ENCODE assay signal across 1 cellular context in the genomic region with DNA sequence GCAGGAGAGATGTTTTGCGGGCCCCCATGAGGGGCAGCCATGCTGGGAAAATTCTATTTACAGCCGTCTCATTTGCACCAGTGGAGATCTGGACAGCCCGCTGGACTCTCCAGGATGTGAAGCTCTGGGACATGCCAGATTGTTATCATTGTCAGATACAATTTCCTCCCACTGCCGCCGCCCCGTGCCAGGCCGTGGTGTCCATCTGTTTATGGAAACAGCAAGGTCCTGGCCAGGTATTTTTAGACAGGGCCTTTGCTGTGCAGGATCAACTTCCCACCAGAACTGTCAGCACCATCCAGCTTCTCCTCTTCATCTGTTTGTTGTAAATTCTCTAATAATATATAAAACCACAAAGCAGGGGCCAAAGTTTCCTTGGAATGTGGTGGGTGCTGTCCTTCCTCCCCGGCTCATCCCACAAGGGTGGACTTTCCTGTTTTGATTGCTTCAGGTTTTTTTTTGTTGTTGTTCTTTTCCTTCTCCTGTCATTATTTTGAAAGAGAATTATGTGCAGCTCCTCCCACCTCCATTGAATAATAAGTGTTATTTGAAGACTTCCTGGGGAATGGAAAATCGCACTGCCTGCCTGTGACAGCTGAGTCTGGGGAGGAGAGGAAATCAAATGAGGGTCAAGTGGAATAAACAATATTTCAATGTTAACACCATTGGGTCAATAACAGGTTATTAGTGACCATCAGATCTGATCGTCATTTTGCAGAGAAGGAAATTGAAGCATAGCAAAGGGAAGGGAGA.
TF ChIP-seq lines count a peak whose summit lies in the region.

No MANE protein-coding gene starts in this region.

TF ChIP-seq in GM23338, 12 proteins besides CTCF, POLR2A, EP300 and RAD21 (continued from another document):
- TF ChIP-seq, protein P1, sequence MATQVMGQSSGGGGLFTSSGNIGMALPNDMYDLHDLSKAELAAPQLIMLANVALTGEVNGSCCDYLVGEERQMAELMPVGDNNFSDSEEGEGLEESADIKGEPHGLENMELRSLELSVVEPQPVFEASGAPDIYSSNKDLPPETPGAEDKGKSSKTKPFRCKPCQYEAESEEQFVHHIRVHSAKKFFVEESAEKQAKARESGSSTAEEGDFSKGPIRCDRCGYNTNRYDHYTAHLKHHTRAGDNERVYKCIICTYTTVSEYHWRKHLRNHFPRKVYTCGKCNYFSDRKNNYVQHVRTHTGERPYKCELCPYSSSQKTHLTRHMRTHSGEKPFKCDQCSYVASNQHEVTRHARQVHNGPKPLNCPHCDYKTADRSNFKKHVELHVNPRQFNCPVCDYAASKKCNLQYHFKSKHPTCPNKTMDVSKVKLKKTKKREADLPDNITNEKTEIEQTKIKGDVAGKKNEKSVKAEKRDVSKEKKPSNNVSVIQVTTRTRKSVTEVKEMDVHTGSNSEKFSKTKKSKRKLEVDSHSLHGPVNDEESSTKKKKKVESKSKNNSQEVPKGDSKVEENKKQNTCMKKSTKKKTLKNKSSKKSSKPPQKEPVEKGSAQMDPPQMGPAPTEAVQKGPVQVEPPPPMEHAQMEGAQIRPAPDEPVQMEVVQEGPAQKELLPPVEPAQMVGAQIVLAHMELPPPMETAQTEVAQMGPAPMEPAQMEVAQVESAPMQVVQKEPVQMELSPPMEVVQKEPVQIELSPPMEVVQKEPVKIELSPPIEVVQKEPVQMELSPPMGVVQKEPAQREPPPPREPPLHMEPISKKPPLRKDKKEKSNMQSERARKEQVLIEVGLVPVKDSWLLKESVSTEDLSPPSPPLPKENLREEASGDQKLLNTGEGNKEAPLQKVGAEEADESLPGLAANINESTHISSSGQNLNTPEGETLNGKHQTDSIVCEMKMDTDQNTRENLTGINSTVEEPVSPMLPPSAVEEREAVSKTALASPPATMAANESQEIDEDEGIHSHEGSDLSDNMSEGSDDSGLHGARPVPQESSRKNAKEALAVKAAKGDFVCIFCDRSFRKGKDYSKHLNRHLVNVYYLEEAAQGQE (IDR thresholded peaks at IDR 0.05; ENCODE audit: unreplicated experiment) = no peak
- TF ChIP-seq NANOG (IDR thresholded peaks at IDR 0.05; ENCODE audit: borderline replicate concordance) (no peak), POLR2AphosphoS5 (IDR thresholded peaks at IDR 0.05; ENCODE audit: low read depth) (no peak), EZH2 (IDR thresholded peaks at IDR 0.05; ENCODE audit: low read depth, unreplicated experiment) (no peak), STAT1 (IDR thresholded peaks at IDR 0.05; ENCODE audit: unreplicated experiment) (no peak), EZH2phosphoT487 (IDR thresholded peaks at IDR 0.05; ENCODE audit: unreplicated experiment) (no peak), ZNF331 (CRISPR knock-in tag; IDR thresholded peaks at IDR 0.05; ENCODE audit: low read depth) (no peak)
- TF ChIP-seq, protein P2, sequence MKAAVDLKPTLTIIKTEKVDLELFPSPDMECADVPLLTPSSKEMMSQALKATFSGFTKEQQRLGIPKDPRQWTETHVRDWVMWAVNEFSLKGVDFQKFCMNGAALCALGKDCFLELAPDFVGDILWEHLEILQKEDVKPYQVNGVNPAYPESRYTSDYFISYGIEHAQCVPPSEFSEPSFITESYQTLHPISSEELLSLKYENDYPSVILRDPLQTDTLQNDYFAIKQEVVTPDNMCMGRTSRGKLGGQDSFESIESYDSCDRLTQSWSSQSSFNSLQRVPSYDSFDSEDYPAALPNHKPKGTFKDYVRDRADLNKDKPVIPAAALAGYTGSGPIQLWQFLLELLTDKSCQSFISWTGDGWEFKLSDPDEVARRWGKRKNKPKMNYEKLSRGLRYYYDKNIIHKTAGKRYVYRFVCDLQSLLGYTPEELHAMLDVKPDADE (IDR thresholded peaks at IDR 0.05) = no peak
- TF ChIP-seq, protein P3, sequence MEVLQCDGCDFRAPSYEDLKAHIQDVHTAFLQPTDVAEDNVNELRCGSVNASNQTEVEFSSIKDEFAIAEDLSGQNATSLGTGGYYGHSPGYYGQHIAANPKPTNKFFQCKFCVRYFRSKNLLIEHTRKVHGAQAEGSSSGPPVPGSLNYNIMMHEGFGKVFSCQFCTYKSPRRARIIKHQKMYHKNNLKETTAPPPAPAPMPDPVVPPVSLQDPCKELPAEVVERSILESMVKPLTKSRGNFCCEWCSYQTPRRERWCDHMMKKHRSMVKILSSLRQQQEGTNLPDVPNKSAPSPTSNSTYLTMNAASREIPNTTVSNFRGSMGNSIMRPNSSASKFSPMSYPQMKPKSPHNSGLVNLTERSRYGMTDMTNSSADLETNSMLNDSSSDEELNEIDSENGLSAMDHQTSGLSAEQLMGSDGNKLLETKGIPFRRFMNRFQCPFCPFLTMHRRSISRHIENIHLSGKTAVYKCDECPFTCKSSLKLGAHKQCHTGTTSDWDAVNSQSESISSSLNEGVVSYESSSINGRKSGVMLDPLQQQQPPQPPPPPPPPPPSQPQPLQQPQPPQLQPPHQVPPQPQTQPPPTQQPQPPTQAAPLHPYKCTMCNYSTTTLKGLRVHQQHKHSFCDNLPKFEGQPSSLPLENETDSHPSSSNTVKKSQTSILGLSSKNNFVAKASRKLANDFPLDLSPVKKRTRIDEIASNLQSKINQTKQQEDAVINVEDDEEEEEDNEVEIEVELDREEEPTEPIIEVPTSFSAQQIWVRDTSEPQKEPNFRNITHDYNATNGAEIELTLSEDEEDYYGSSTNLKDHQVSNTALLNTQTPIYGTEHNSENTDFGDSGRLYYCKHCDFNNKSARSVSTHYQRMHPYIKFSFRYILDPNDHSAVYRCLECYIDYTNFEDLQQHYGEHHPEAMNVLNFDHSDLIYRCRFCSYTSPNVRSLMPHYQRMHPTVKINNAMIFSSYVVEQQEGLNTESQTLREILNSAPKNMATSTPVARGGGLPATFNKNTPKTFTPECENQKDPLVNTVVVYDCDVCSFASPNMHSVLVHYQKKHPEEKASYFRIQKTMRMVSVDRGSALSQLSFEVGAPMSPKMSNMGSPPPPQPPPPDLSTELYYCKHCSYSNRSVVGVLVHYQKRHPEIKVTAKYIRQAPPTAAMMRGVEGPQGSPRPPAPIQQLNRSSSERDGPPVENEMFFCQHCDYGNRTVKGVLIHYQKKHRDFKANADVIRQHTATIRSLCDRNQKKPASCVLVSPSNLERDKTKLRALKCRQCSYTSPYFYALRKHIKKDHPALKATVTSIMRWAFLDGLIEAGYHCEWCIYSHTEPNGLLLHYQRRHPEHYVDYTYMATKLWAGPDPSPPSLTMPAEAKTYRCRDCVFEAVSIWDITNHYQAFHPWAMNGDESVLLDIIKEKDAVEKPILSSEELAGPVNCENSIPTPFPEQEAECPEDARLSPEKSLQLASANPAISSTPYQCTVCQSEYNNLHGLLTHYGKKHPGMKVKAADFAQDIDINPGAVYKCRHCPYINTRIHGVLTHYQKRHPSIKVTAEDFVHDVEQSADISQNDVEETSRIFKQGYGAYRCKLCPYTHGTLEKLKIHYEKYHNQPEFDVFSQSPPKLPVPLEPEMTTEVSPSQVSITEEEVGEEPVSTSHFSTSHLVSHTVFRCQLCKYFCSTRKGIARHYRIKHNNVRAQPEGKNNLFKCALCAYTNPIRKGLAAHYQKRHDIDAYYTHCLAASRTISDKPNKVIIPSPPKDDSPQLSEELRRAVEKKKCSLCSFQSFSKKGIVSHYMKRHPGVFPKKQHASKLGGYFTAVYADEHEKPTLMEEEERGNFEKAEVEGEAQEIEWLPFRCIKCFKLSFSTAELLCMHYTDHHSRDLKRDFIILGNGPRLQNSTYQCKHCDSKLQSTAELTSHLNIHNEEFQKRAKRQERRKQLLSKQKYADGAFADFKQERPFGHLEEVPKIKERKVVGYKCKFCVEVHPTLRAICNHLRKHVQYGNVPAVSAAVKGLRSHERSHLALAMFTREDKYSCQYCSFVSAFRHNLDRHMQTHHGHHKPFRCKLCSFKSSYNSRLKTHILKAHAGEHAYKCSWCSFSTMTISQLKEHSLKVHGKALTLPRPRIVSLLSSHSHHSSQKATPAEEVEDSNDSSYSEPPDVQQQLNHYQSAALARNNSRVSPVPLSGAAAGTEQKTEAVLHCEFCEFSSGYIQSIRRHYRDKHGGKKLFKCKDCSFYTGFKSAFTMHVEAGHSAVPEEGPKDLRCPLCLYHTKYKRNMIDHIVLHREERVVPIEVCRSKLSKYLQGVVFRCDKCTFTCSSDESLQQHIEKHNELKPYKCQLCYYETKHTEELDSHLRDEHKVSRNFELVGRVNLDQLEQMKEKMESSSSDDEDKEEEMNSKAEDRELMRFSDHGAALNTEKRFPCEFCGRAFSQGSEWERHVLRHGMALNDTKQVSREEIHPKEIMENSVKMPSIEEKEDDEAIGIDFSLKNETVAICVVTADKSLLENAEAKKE (CRISPR knock-in tag; IDR thresholded peaks at IDR 0.05) = no peak
